In genomic region chr9:119197858-119198607, GRCh38 we compare ENCODE assay signal across 16 cellular contexts.
A peak's percentile ranks its signal among the peaks of the same experiment; 100 is the strongest.
DNase-seq lines count a peak whose midpoint lies in the region; ATAC-seq and TF ChIP-seq lines count a peak whose summit lies in the region.
"Had no signal": no experiment of that assay in that cellular context is flagged by ENCODE, and none has a peak within 500 bp of the region (broad histone marks: within the 10 kb centered on the region; RNA-seq: fewer than 3 reads in every experiment).

No MANE protein-coding gene starts in this region.

- no peak overlapping the region for H2BK20ac ChIP-seq in IMR-90 (ENCODE audit: low read depth, low read length)

- intact Hi-C loops in left ventricle myocardium superior (cut with micrococcal nuclease): no loop called here
- intact Hi-C loops in IMR-90 (cut with micrococcal nuclease): no loop called here

- H3K36me3 ChIP-seq in right atrium auricular region: no peaks in the 10 kb centered on the region
- no peaks in the 10 kb centered on the region for H3K36me3 ChIP-seq in IMR-90 (ENCODE audit: control insufficient read depth, insufficient read depth, low read length)

- no peak overlapping the region for H2BK120ac ChIP-seq in IMR-90 (ENCODE audit: low read depth, low read length)

- no peaks in the 10 kb centered on the region for H3K9me3 ChIP-seq in right atrium auricular region
- H3K9me3 ChIP-seq in IMR-90 (ENCODE audit: control insufficient read depth, insufficient read depth, low read length): peaks cover 24% of the 10 kb centered on the region

- no peak for TF ChIP-seq POLR2A in IMR-90 (IDR thresholded peaks at IDR 0.05; ENCODE audit: low read depth, low read length)

- no peak overlapping the region for H2BK5ac ChIP-seq in IMR-90 (ENCODE audit: low read depth, low read length, poor library complexity, severe bottlenecking)

- no peak overlapping the region for H3K27ac ChIP-seq in right atrium auricular region
- no peak overlapping the region for H3K27ac ChIP-seq in IMR-90 (ENCODE audit: insufficient read depth, low read length)
- H3K27ac ChIP-seq: GM23248 had no signal

- no peak overlapping the region for H3K56ac ChIP-seq in IMR-90 (ENCODE audit: extremely low read depth, insufficient read depth, low read length)

- H3K4me1 ChIP-seq in right atrium auricular region (no peaks in the 10 kb centered on the region), IMR-90 (ENCODE audit: control insufficient read depth, insufficient read depth, low read length) (no peaks in the 10 kb centered on the region)

- no peak overlapping the region for H4K91ac ChIP-seq in IMR-90 (ENCODE audit: insufficient read depth, low read depth, low read length)

- H4K20me1 ChIP-seq in IMR-90 (ENCODE audit: insufficient read depth, low read length): no peaks in the 10 kb centered on the region

- WGBS in IMR-90 (ENCODE audit: extremely low coverage in 2 of 2, insufficient read length in 1 of 2), 2 experiments: no CpG with 5 or more reads among the region's 7 CpGs

- no peak overlapping the region for H4K5ac ChIP-seq in IMR-90 (ENCODE audit: low read depth, low read length)

- no peak overlapping the region for H3K4me3 ChIP-seq in right atrium auricular region
- H3K4me3 ChIP-seq in IMR-90 (ENCODE audit: insufficient read depth, low read depth, low read length): no peak overlapping the region
- H3K4me3 ChIP-seq: GM23248 had no signal

- no peak overlapping the region for H3K18ac ChIP-seq in IMR-90 (ENCODE audit: low read depth, low read length)

- in situ Hi-C loops in IMR-90 (cut with MboI; ENCODE audit: low sequenced_read_pairs): no loop called here

- H3K23ac ChIP-seq in IMR-90 (ENCODE audit: low read depth, low read length): no peak overlapping the region

- H2AK5ac ChIP-seq in IMR-90 (ENCODE audit: low read depth, low read length): no peak overlapping the region

- POLR2A ChIA-PET in IMR-90 (lab: Charles Lee; ENCODE audit: unreplicated experiment): no interaction called here

- no peak overlapping the region for H3K9ac ChIP-seq in IMR-90 (ENCODE audit: low read depth, low read length)
- H3K9ac ChIP-seq: GM23248 had no signal

- H2AK9ac ChIP-seq in IMR-90 (replicated peaks; ENCODE audit: low read depth, low read length, poor library complexity): no peak overlapping the region

- H3K14ac ChIP-seq in IMR-90 (replicated peaks; ENCODE audit: low read depth, low read length): no peak overlapping the region

- H3K27me3 ChIP-seq in right atrium auricular region (no peaks in the 10 kb centered on the region), IMR-90 (ENCODE audit: control insufficient read depth, insufficient read depth, low read length) (no peaks in the 10 kb centered on the region)

- H3K4me2 ChIP-seq in IMR-90 (ENCODE audit: low read depth, low read length): no peak overlapping the region

- H2AFZ ChIP-seq in IMR-90 (replicated peaks; ENCODE audit: low read length, poor library complexity): no peak overlapping the region
- H2AFZ ChIP-seq: GM23248 had no signal

- no peak overlapping the region for H4K8ac ChIP-seq in IMR-90 (ENCODE audit: low read depth in 2 of 2, low read length in 2 of 2)

- CTCF ChIA-PET in IMR-90 (lab: Yijun Ruan, JAX): no interaction called here

- no peaks in the 10 kb centered on the region for H3K9me1 ChIP-seq in IMR-90 (ENCODE audit: insufficient read depth, low read length)

- ATAC-seq in left ventricle myocardium superior (peak; percentile 81), IMR-90 (ENCODE audit: low read depth) (no peak), GM18907 (IDR thresholded peaks at IDR 0.05; ENCODE audit: unreplicated experiment) (no peak), GM21526 (IDR thresholded peaks at IDR 0.05; ENCODE audit: low FRiP score, unreplicated experiment) (no peak)

- H3K79me1 ChIP-seq in IMR-90 (ENCODE audit: low read depth in 1 of 2, low read length in 2 of 2): no peaks in the 10 kb centered on the region

- H2BK15ac ChIP-seq in IMR-90 (ENCODE audit: low read depth, low read length): no peak overlapping the region

- no peak for TF ChIP-seq CTCF in right atrium auricular region (IDR thresholded peaks at IDR 0.05)
- no peak for TF ChIP-seq CTCF in IMR-90 (conservative IDR thresholded peaks at IDR 0.05; ENCODE audit: low read depth, low read length)

- DNase-seq in left ventricle myocardium superior (no peak), right atrium auricular region (ENCODE audit: low spot score) (no peak), IMR-90 (no peak), myocyte (ENCODE audit: low read depth) (peak; percentile 55)
- DNase-seq: C1 segment of cervical spinal cord; Calu3; CD4-positive, alpha-beta memory T cell; COR-L47; DMS53; DMS79 treated with DMSO at 0.1 percent for 48 hours; GF-D8; GM23248; H9; HFFc6 had no signal

- dilution Hi-C loops in IMR-90 (cut with HindIII; ENCODE audit: low sequenced_read_pairs, unreplicated experiment): no loop called here

- no TSS peak for BruUV-seq in IMR-90 (replicated peaks; lab: Mats Ljungman, UMichigan)

- H3K4ac ChIP-seq in IMR-90 (ENCODE audit: low read depth, low read length): no peak overlapping the region

- no peak for TF ChIP-seq RAD21 in IMR-90 (IDR thresholded peaks at IDR 0.05; ENCODE audit: low read length)

TF ChIP-seq in IMR-90, 13 proteins besides CTCF, POLR2A, EP300 and RAD21:
- TF ChIP-seq USF2 (IDR thresholded peaks at IDR 0.05; ENCODE audit: low read depth, low read length) (no peak), CEBPB (IDR thresholded peaks at IDR 0.05; ENCODE audit: low read depth, low read length) (peak; percentile 66)
